ENCODE assay signal across 1 cellular context in genomic region chr2:230865766-230866703, GRCh38.
A peak's percentile ranks its signal among the peaks of the same experiment; 100 is the strongest.
TF ChIP-seq lines count a peak whose summit lies in the region.

No MANE protein-coding gene starts in this region.

TF ChIP-seq in GM12878, 131 proteins besides CTCF, POLR2A, EP300 and RAD21 (continued from another document):
- TF ChIP-seq PRDM15 (CRISPR knock-in tag; IDR thresholded peaks at IDR 0.05) (no peak), RUNX3 (IDR thresholded peaks at IDR 0.05; ENCODE audit: low read length) (peak; percentile 63), ZNF687 (IDR thresholded peaks at IDR 0.05) (no peak), CBX3 (IDR thresholded peaks at IDR 0.05; ENCODE audit: borderline replicate concordance, low read depth) (no peak)
